Comparison of ENCODE assay signal across 17 cellular contexts in genomic region chr3:13106308-13106970, GRCh38. TPM values are rescaled to one million over a fixed set of nuclear protein-coding genes. Genes with fewer than 3 reads are reported as not detected.
A peak's percentile ranks its signal among the peaks of the same experiment; 100 is the strongest.
DNase-seq lines count a peak whose midpoint lies in the region; ATAC-seq and TF ChIP-seq lines count a peak whose summit lies in the region.
"Had no signal": no experiment of that assay in that cellular context is flagged by ENCODE, and none has a peak within 500 bp of the region (broad histone marks: within the 10 kb centered on the region; RNA-seq: fewer than 3 reads in every experiment).

No MANE protein-coding gene starts in this region.

- peaks cover 66% of the 10 kb centered on the region for H3K4me1 ChIP-seq in PC-3 (ENCODE audit: insufficient read depth, low read length)
- peaks cover 9% of the 10 kb centered on the region for H3K4me1 ChIP-seq in smooth muscle cell (ENCODE audit: low read depth)

- peaks cover 0 to 6% of the 10 kb centered on the region in 2 donors for H3K27me3 Mint-ChIP-seq in natural killer cell treated with Interleukin-12 subunit alpha and Interleukin-12 subunit beta and Interleukin-15 and Interleukin-18, amount 100 ng/mL, for 72 hours
- peaks cover 7% of the 10 kb centered on the region for H3K27me3 Mint-ChIP-seq in T-helper 2 cell treated with Interferon-gamma antibody and Interleukin-4, amounts not matched to agents 5 μg/mL and 100 μg/mL, for 36 hours (ENCODE audit: low read depth)
- H3K27me3 Mint-ChIP-seq: brain had no signal

- POLR2A ChIA-PET in PC-3 (lab: Charles Lee; ENCODE audit: unreplicated experiment) = interaction anchor here (0.5 kb wide), 1 partner anchor 408 kb away, joined by 9 read pairs; no protein-coding TSS in a partner anchor

- H3K36me3 ChIP-seq in PC-3 (ENCODE audit: low read depth, low read length) (no peaks in the 10 kb centered on the region), smooth muscle cell (ENCODE audit: low read depth) (no peaks in the 10 kb centered on the region)

- H2AFZ ChIP-seq in PC-3 (ENCODE audit: low read length) (no peak overlapping the region), smooth muscle cell (ENCODE audit: low read depth) (no peak overlapping the region)

- TSS peak; percentile 34 for BruUV-seq in PC-3 (replicated peaks; lab: Mats Ljungman, UMichigan)

- TF ChIP-seq CTCF in PC-3 (conservative IDR thresholded peaks at IDR 0.05; ENCODE audit: low read depth, low read length) (no peak), smooth muscle cell (IDR thresholded peaks at IDR 0.05; ENCODE audit: borderline replicate concordance, insufficient read depth, poor library complexity, severe bottlenecking) (no peak)

- H3K9me3 ChIP-seq in PC-3 (ENCODE audit: low read length) = no peaks in the 10 kb centered on the region
- no peaks in the 10 kb centered on the region for H3K9me3 ChIP-seq in smooth muscle cell (replicated peaks; ENCODE audit: low read depth)

- H3K4me3 Mint-ChIP-seq in natural killer cell treated with Interleukin-12 subunit alpha and Interleukin-12 subunit beta and Interleukin-15 and Interleukin-18, amount 100 ng/mL, for 72 hours = no peak overlapping the region
- no peak overlapping the region for H3K4me3 Mint-ChIP-seq in T-helper 2 cell treated with Interferon-gamma antibody and Interleukin-4, amounts not matched to agents 5 μg/mL and 100 μg/mL, for 36 hours
- H3K4me3 Mint-ChIP-seq: brain, immature natural killer cell had no signal

- 86% methylated on average over 6 of the region's 6 CpGs for WGBS in smooth muscle cell (ENCODE audit: low lambda C conversion rate)

- H3K79me2 ChIP-seq in PC-3 (ENCODE audit: low read length) = peaks cover 17% of the 10 kb centered on the region
- H3K79me2 ChIP-seq in smooth muscle cell (ENCODE audit: low read depth) = no peaks in the 10 kb centered on the region

- H3K9me3 Mint-ChIP-seq in natural killer cell treated with Interleukin-12 subunit alpha and Interleukin-12 subunit beta and Interleukin-15 and Interleukin-18, amount 100 ng/mL, for 72 hours = no peaks in the 10 kb centered on the region
- H3K9me3 Mint-ChIP-seq in T-helper 2 cell treated with Interferon-gamma antibody and Interleukin-4, amounts not matched to agents 5 μg/mL and 100 μg/mL, for 36 hours = no peaks in the 10 kb centered on the region
- H3K9me3 Mint-ChIP-seq: immature natural killer cell had no signal

- H3K9me2 ChIP-seq in PC-3 (replicated peaks; ENCODE audit: low read length) = no peaks in the 10 kb centered on the region

- H3K27me3 ChIP-seq in PC-3 (ENCODE audit: low read length) (no peaks in the 10 kb centered on the region), smooth muscle cell (ENCODE audit: low read depth) (no peaks in the 10 kb centered on the region)

- H3K27ac ChIP-seq in PC-3 (ENCODE audit: low read length) = peak overlapping the region; percentile 99
- H3K27ac ChIP-seq in smooth muscle cell (ENCODE audit: low read depth) = no peak overlapping the region

- H3K4me3 ChIP-seq in PC-3 (ENCODE audit: low read length) = no peak overlapping the region
- no peak overlapping the region for H3K4me3 ChIP-seq in smooth muscle cell

- H3F3A ChIP-seq in PC-3 (ENCODE audit: low read length, unreplicated experiment) = peaks cover 9% of the 10 kb centered on the region
- no peaks in the 10 kb centered on the region for H3F3A ChIP-seq in smooth muscle cell (ENCODE audit: low read depth)

- intact Hi-C loops in PC-3 (cut with micrococcal nuclease) = loop anchor here (1.0 to 5.0 kb wide), 7 partner anchors 14 to 346 kb away; no protein-coding TSS in a partner anchor

- H4K20me1 ChIP-seq in PC-3 (ENCODE audit: low read length) = no peaks in the 10 kb centered on the region
- peaks cover 12% of the 10 kb centered on the region for H4K20me1 ChIP-seq in smooth muscle cell (ENCODE audit: low read depth)

- ATAC-seq in PC-3 = peak; percentile 71
- ATAC-seq in natural killer cell treated with Interleukin-12 subunit alpha and Interleukin-12 subunit beta and Interleukin-15 and Interleukin-18, amount 100 ng/mL, for 72 hours = no peak

- DNase-seq in A172 (ENCODE audit: low spot score) (peak; percentile 26), DMS79 (lab: John Stamatoyannopoulos, UW) (peak; percentile 31), PC-3 (peak; percentile 98), hepatic stellate cell (ENCODE audit: low spot score) (peak; percentile 30), smooth muscle cell (lab: John Stamatoyannopoulos, UW; ENCODE audit: unreplicated experiment) (no peak), KG1 (lab: John Stamatoyannopoulos, UW) (no peak)
- DNase-seq in natural killer cell treated with Interleukin-12 subunit alpha and Interleukin-12 subunit beta and Interleukin-15 and Interleukin-18, amount 100 ng/mL, for 72 hours (ENCODE audit: low spot score) = no peak
- DNase-seq in T-helper 2 cell treated with Interferon-gamma antibody and Interleukin-4, amounts not matched to agents 5 μg/mL and 100 μg/mL, for 36 hours (ENCODE audit: low spot score) = no peak
- DNase-seq: activated CD8-positive, alpha-beta memory T cell treated with anti-CD3 and anti-CD28 coated beads for 24 hours; effector CD8-positive, alpha-beta T cell; foreskin melanocyte; immature natural killer cell; midbrain; NCI-H1092; NCI-H226; small intestine had no signal

- peak overlapping the region; percentile 62 for H3K4me2 ChIP-seq in PC-3 (ENCODE audit: low read length)
- no peak overlapping the region for H3K4me2 ChIP-seq in smooth muscle cell

- no peaks in the 10 kb centered on the region for H3K36me3 Mint-ChIP-seq in natural killer cell treated with Interleukin-12 subunit alpha and Interleukin-12 subunit beta and Interleukin-15 and Interleukin-18, amount 100 ng/mL, for 72 hours
- H3K36me3 Mint-ChIP-seq in T-helper 2 cell treated with Interferon-gamma antibody and Interleukin-4, amounts not matched to agents 5 μg/mL and 100 μg/mL, for 36 hours (ENCODE audit: low read depth) = no peaks in the 10 kb centered on the region
- H3K36me3 Mint-ChIP-seq: brain, immature natural killer cell had no signal

- H3K9ac ChIP-seq in PC-3 (ENCODE audit: low read length) = peak overlapping the region; percentile 90
- H3K9ac ChIP-seq in smooth muscle cell (ENCODE audit: low read depth) = no peak overlapping the region

- CTCF ChIA-PET in PC-3 (lab: Charles Lee) = interaction anchor here (1.7 kb wide), 1 partner anchor 14 kb away, joined by 17 read pairs; no protein-coding TSS in a partner anchor

- H3K27ac Mint-ChIP-seq in natural killer cell treated with Interleukin-12 subunit alpha and Interleukin-12 subunit beta and Interleukin-15 and Interleukin-18, amount 100 ng/mL, for 72 hours = no peak overlapping the region
- no peak overlapping the region for H3K27ac Mint-ChIP-seq in T-helper 2 cell treated with Interferon-gamma antibody and Interleukin-4, amounts not matched to agents 5 μg/mL and 100 μg/mL, for 36 hours
- H3K27ac Mint-ChIP-seq: immature natural killer cell had no signal

- H3K4me1 Mint-ChIP-seq in natural killer cell treated with Interleukin-12 subunit alpha and Interleukin-12 subunit beta and Interleukin-15 and Interleukin-18, amount 100 ng/mL, for 72 hours (ENCODE audit: low read depth in 2 of 2) = peaks cover 4 to 5% of the 10 kb centered on the region in 2 donors
- peaks cover 4% of the 10 kb centered on the region for H3K4me1 Mint-ChIP-seq in T-helper 2 cell treated with Interferon-gamma antibody and Interleukin-4, amounts not matched to agents 5 μg/mL and 100 μg/mL, for 36 hours (ENCODE audit: low read depth)

RNA-seq across cellular contexts. Expression of gene IQSEC1, which starts 33.2 kb away (rescaled TPM):
- total RNA-seq in A172 (2014; rRNA removed; shearing (Covaris generic)) = 22.5 and 25.8 TPM in 2 replicates
- 37.9 and 56.2 TPM in 2 replicates for total RNA-seq in PC-3 (2014; rRNA removed)
- total RNA-seq in natural killer cell treated with Interleukin-12 subunit alpha and Interleukin-12 subunit beta and Interleukin-15 and Interleukin-18, amount 100 ng/mL, for 72 hours = 10 to 100 TPM; 93.7 to 95.8 TPM
- total RNA-seq in smooth muscle cell = 13.9 and 18.9 TPM in 2 replicates
- polyA plus RNA-seq in smooth muscle cell = 19.8 and 26.0 TPM in 2 replicates

Comparison
In these comparisons a context has a peak if more than half of its experiments do, and no peak if none do; other contexts are left out.
1. DNase-seq: peak in A172 (single experiment), DMS79 (single experiment), PC-3 (single experiment) and hepatic stellate cell (single experiment); none in natural killer cell treated with Interleukin-12 subunit alpha and Interleukin-12 subunit beta and Interleukin-15 and Interleukin-18, amount 100 ng/mL, for 72 hours (single experiment), T-helper 2 cell treated with Interferon-gamma antibody and Interleukin-4, amounts not matched to agents 5 μg/mL and 100 μg/mL, for 36 hours (single experiment), smooth muscle cell (single experiment) and KG1 (single experiment).